In the genomic region with DNA sequence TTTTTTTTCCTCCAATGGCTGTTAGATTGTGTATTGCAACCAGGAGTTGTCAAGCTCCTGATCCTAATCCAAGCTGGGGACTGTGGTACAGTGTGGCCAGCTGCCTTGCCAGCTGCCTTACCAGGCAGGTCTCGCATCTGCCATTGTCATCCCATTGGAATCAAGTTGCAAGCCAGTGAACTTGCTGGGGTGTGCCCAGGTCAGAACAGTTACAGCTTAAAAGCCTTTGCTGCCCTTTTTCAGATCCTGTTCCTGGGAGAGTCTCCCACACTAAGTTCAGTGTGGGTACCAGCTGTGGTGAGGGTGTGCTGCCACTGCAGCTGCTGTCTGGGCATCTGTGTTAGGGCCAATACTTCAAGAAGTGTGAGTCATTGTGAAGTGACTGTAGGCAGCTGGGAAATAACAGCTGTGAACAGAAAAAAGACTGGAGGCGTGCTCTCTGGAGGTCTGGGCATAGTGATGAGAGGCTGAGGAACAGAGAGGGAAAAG, we compare ENCODE assay signal across 9 cellular contexts.
DNase-seq lines count a peak whose midpoint lies in the region; ATAC-seq, FAIRE-seq and TF ChIP-seq lines count a peak whose summit lies in the region.
"Had no signal": no experiment of that assay in that cellular context is flagged by ENCODE, and none has a peak within 500 bp of the region (broad histone marks: within the 10 kb centered on the region; RNA-seq: fewer than 3 reads in every experiment).

No MANE protein-coding gene starts in this region.

- DNase-seq in CD8-positive, alpha-beta T cell: peak in 1 of 7 experiments; percentile 24
- DNase-seq in H4 (ENCODE audit: low spot score) (peak; percentile 92), SHP77 treated with DMSO at 0.1 percent for 48 hours (lab: John Stamatoyannopoulos, UW) (peak; percentile 85), glutamatergic neuron (peak; percentile 65), small intestine (peak; percentile 36), mucosa of gallbladder (ENCODE audit: low spot score) (no peak), H7 (no peak)
- DNase-seq in effector CD8-positive, alpha-beta T cell (lab: John Stamatoyannopoulos, UW): no peak

- no peaks in the 10 kb centered on the region for H3K27me3 Mint-ChIP-seq in CD8-positive, alpha-beta T cell (ENCODE audit: low read depth)
- peaks cover 26% of the 10 kb centered on the region for H3K27me3 Mint-ChIP-seq in glutamatergic neuron (ENCODE audit: unreplicated experiment)

- no peak overlapping the region for H3K27ac ChIP-seq in CD8-positive, alpha-beta T cell (ENCODE audit: low read depth, low read length)
- no peak overlapping the region for H3K27ac ChIP-seq in small intestine (ENCODE audit: low read depth in 1 of 2, low read length in 1 of 2)

- H3K36me3 ChIP-seq in CD8-positive, alpha-beta T cell (ENCODE audit: insufficient read depth, low read length): no peaks in the 10 kb centered on the region
- H3K36me3 ChIP-seq in small intestine (ENCODE audit: control insufficient read depth in 2 of 2, insufficient read depth in 2 of 2, low read length in 2 of 2): no peaks in the 10 kb centered on the region
- H3K36me3 ChIP-seq in H7 (replicated peaks; ENCODE audit: control insufficient read depth, insufficient read depth, low read length): no peaks in the 10 kb centered on the region

- peaks cover 35% of the 10 kb centered on the region for H3K4me1 Mint-ChIP-seq in CD8-positive, alpha-beta T cell (ENCODE audit: low read depth)
- H3K4me1 Mint-ChIP-seq in glutamatergic neuron (ENCODE audit: low read depth, unreplicated experiment): peaks cover 46% of the 10 kb centered on the region

- CTCF ChIA-PET in CD8-positive, alpha-beta T cell (lab: Charles Lee): interaction anchor here (1.4 to 1.6 kb wide), 2 partner anchors 9 to 122 kb away, joined by 3 read pairs; no protein-coding TSS in a partner anchor

- no peaks in the 10 kb centered on the region for H3K9me3 ChIP-seq in CD8-positive, alpha-beta T cell (ENCODE audit: low read length)
- H3K9me3 ChIP-seq in small intestine (ENCODE audit: control insufficient read depth, low read depth): no peaks in the 10 kb centered on the region

- H3K4me1 ChIP-seq in CD8-positive, alpha-beta T cell (ENCODE audit: insufficient read depth, low read length): peaks cover 33% of the 10 kb centered on the region
- peaks cover 0 to 2% of the 10 kb centered on the region in 2 donors for H3K4me1 ChIP-seq in small intestine (ENCODE audit: control insufficient read depth in 2 of 2, insufficient read depth in 1 of 2, low read depth in 1 of 2, low read length in 1 of 2)

- H3K4me3 ChIP-seq in CD8-positive, alpha-beta T cell (ENCODE audit: low read depth, low read length): no peak overlapping the region
- no peak overlapping the region for H3K4me3 ChIP-seq in small intestine (ENCODE audit: low read depth in 1 of 2, low read length in 2 of 2)
- no peak overlapping the region for H3K4me3 ChIP-seq in H7 (ENCODE audit: insufficient read depth, low read depth, low read length)

- H3K9me3 Mint-ChIP-seq in CD8-positive, alpha-beta T cell: no peaks in the 10 kb centered on the region
- peaks cover 34% of the 10 kb centered on the region for H3K9me3 Mint-ChIP-seq in glutamatergic neuron (ENCODE audit: unreplicated experiment)

- 51 to 70% (median 64%) methylated on average over 2 of the region's 2 CpGs for WGBS in small intestine, 3 donors

- H3K4me3 Mint-ChIP-seq in CD8-positive, alpha-beta T cell: no peak overlapping the region
- H3K4me3 Mint-ChIP-seq in glutamatergic neuron (ENCODE audit: unreplicated experiment): peak overlapping the region; percentile 62

- ATAC-seq in CD8-positive, alpha-beta T cell: peak; percentile 23

- intact Hi-C loops in CD8-positive, alpha-beta T cell (cut with DNase I, micrococcal nuclease): no loop called here

- TF ChIP-seq CTCF in CD8-positive, alpha-beta T cell (IDR thresholded peaks at IDR 0.05): no peak
- no peak for TF ChIP-seq CTCF in glutamatergic neuron (IDR thresholded peaks at IDR 0.05; ENCODE audit: partially characterized antibody, unreplicated experiment)

- no peaks in the 10 kb centered on the region for H3K27me3 ChIP-seq in CD8-positive, alpha-beta T cell (ENCODE audit: insufficient read depth, low read length)
- H3K27me3 ChIP-seq in small intestine (ENCODE audit: control insufficient read depth in 2 of 2, insufficient read depth in 2 of 2, low read length in 2 of 2): no peaks in the 10 kb centered on the region
- no peaks in the 10 kb centered on the region for H3K27me3 ChIP-seq in H7 (ENCODE audit: control insufficient read depth, insufficient read depth, low read length)

- no peak for FAIRE-seq in small intestine (lab: Jason Lieb, UNC)
- FAIRE-seq: endometrium had no signal

- no peak overlapping the region for H3K27ac Mint-ChIP-seq in CD8-positive, alpha-beta T cell
- H3K27ac Mint-ChIP-seq in glutamatergic neuron (ENCODE audit: unreplicated experiment): peak overlapping the region; percentile 97

- POLR2A ChIA-PET in CD8-positive, alpha-beta T cell (lab: Charles Lee): interaction anchor here (1.2 kb wide), 1 partner anchor 32 kb away, joined by 4 read pairs; no protein-coding TSS in a partner anchor

- H3K36me3 Mint-ChIP-seq in CD8-positive, alpha-beta T cell: no peaks in the 10 kb centered on the region
- H3K36me3 Mint-ChIP-seq in glutamatergic neuron (ENCODE audit: unreplicated experiment): peaks cover 6% of the 10 kb centered on the region

Comparison
In these comparisons a context has a peak if more than half of its experiments do, and no peak if none do; other contexts are left out.
1. DNase-seq: peak in H4 (single experiment), SHP77 treated with DMSO at 0.1 percent for 48 hours (single experiment), glutamatergic neuron (single experiment) and small intestine (single experiment); none in effector CD8-positive, alpha-beta T cell (single experiment), mucosa of gallbladder (single experiment) and H7 (single experiment).